10 cellular contexts compared by ENCODE assay signal in genomic region chr11:62398011-62398994, GRCh38. TPM values are rescaled to one million over a fixed set of nuclear protein-coding genes. Genes with fewer than 3 reads are reported as not detected.
DNase-seq lines count a peak whose midpoint lies in the region; ATAC-seq and TF ChIP-seq lines count a peak whose summit lies in the region.
"Had no signal": no experiment of that assay in that cellular context is flagged by ENCODE, and none has a peak within 500 bp of the region (broad histone marks: within the 10 kb centered on the region; RNA-seq: fewer than 3 reads in every experiment).

No MANE protein-coding gene starts in this region.

- WGBS in right lobe of liver (ENCODE audit: insufficient coverage, low coverage, low lambda C conversion rate, missing lambda C conversion rate) = 45% methylated on average over 21 of the region's 22 CpGs
- 35% methylated on average over 22 of the region's 22 CpGs for whole genome bisulfite sequencing in urinary bladder

- TF ChIP-seq CTCF in brain microvascular endothelial cell (IDR thresholded peaks at IDR 0.05; ENCODE audit: low read depth, low read length, missing control alignments) (no peak), right lobe of liver (IDR thresholded peaks at IDR 0.05) (no peak)

- H3K4me3 ChIP-seq in brain microvascular endothelial cell (ENCODE audit: low read depth, low read length) = no peak overlapping the region
- no peak overlapping the region for H3K4me3 ChIP-seq in right lobe of liver
- no peak overlapping the region for H3K4me3 ChIP-seq in urinary bladder (ENCODE audit: low read depth, low read length)

- H3K27me3 ChIP-seq in brain microvascular endothelial cell (replicated peaks) = no peaks in the 10 kb centered on the region
- no peaks in the 10 kb centered on the region for H3K27me3 ChIP-seq in right lobe of liver

- peak; percentile 53 to 72 (median 64) for ATAC-seq in right lobe of liver
- no peak for ATAC-seq in HG03521 (IDR thresholded peaks at IDR 0.05; ENCODE audit: unreplicated experiment)

- no peaks in the 10 kb centered on the region for H3K9me3 ChIP-seq in right lobe of liver

- intact Hi-C loops in right lobe of liver (cut with DNase I) = no loop called here

- no peak for TF ChIP-seq POLR2A in right lobe of liver (IDR thresholded peaks at IDR 0.05)

- in situ Hi-C loops in brain microvascular endothelial cell (cut with HindIII; ENCODE audit: low pct_ligation_motif_present, low sequenced_read_pairs) = loop anchor here (25.0 kb wide), 1 partner anchor 164 kb away; the partner anchor contains the start of gene EEF1G

- H3K4me1 ChIP-seq in right lobe of liver (peaks cover 0 to 13% (median 6%) of the 10 kb centered on the region in 4 donors), urinary bladder (ENCODE audit: insufficient read depth) (no peaks in the 10 kb centered on the region)

- DNase-seq in SIG-M5 treated with dmso at 0.1 percent for 504 hours (lab: John Stamatoyannopoulos, UW; ENCODE audit: unreplicated experiment) (peak; percentile 29), SIG-M5 (lab: John Stamatoyannopoulos, UW) (no peak), brain microvascular endothelial cell (peak; percentile 17), right lobe of liver (peak in 2 of 3 donors; percentile 35 to 75), NCI-H2107 (lab: John Stamatoyannopoulos, UW) (no peak)
- no peak for DNase-seq in activated CD4-positive, CD25-positive, alpha-beta regulatory T cell treated with anti-CD3 and anti-CD28 coated beads, Interleukin-2, amount 50 U/mL, for 72 hours
- DNase-seq: hippocampal formation had no signal

- H3K36me3 ChIP-seq in brain microvascular endothelial cell (replicated peaks) = no peaks in the 10 kb centered on the region
- no peaks in the 10 kb centered on the region for H3K36me3 ChIP-seq in right lobe of liver
- H3K36me3 ChIP-seq in urinary bladder (ENCODE audit: insufficient read depth) = no peaks in the 10 kb centered on the region

- H3K27ac ChIP-seq in brain microvascular endothelial cell = no peak overlapping the region
- peak overlapping the region in 1 of 3 donors; percentile 41 for H3K27ac ChIP-seq in right lobe of liver
- H3K27ac ChIP-seq in urinary bladder (ENCODE audit: low read depth) = peak overlapping the region; percentile 2

RNA-seq across cellular contexts. Expression of gene SCGB1A1, which starts 20.5 kb away (rescaled TPM):
- total RNA-seq in right lobe of liver = not detected
- 9.5 TPM for total RNA-seq in urinary bladder
- polyA plus RNA-seq in urinary bladder = not detected
- total RNA-seq: A673 had no signal

Comparison
In these comparisons a context has a peak if more than half of its experiments do, and no peak if none do; other contexts are left out.
1. DNase-seq: peak in SIG-M5 treated with dmso at 0.1 percent for 504 hours (single experiment), brain microvascular endothelial cell (single experiment) and right lobe of liver (2 of 3); none in SIG-M5 (single experiment), NCI-H2107 (single experiment) and activated CD4-positive, CD25-positive, alpha-beta regulatory T cell treated with anti-CD3 and anti-CD28 coated beads, Interleukin-2, amount 50 U/mL, for 72 hours (single experiment).
2. RNA of gene SCGB1A1, which starts 20.5 kb away (total RNA-seq): 9.5 TPM in urinary bladder (single experiment); not detected in right lobe of liver; every median in the first group is over 10 times any median in the second.